In the genomic region with DNA sequence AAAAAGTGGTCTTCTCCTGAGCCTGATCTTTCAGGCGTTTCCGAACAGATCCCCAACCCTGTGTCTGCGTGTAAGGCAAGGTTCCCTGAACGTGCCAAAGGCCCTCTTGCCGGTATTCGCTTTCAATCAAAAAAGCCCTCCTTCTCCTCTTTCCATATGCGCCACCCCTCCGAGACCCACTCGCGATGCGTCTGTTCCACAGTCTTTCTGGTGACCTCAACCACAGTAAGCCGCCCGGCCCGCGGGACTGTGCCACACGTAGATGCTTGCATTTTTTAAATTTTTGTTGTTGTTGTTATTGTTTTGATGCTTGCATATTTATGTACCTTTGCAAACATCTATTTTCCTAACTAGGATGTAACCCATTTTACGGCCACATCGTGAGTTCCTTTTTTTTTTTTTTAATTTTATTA, we compare ENCODE assay signal across 1 cellular context.
TF ChIP-seq lines count a peak whose summit lies in the region.

No MANE protein-coding gene starts in this region.

TF ChIP-seq in HepG2, 621 proteins besides CTCF, POLR2A, EP300 and RAD21:
- TF ChIP-seq RARG (CRISPR knock-in tag; IDR thresholded peaks at IDR 0.05; ENCODE audit: low read depth) = peak; percentile 58; the same call in 1 of the 2 replicates
- 0 out of 2 replicates have a peak, but pooled peaks have one; percentile 39 for TF ChIP-seq CHD4 (IDR thresholded peaks at IDR 0.05; ENCODE audit: borderline replicate concordance, low read length)
- no peak for TF ChIP-seq TBX2 (CRISPR knock-in tag; IDR thresholded peaks at IDR 0.05; ENCODE audit: borderline replicate concordance)
- 0 out of 2 replicates have a peak, but pooled peaks have one; percentile 1 for TF ChIP-seq MTF2 (CRISPR knock-in tag; IDR thresholded peaks at IDR 0.05; ENCODE audit: borderline replicate concordance)
- no peak for TF ChIP-seq ZNF432 (CRISPR knock-in tag; IDR thresholded peaks at IDR 0.05; ENCODE audit: borderline replicate concordance)
- TF ChIP-seq ZNF674 (CRISPR knock-in tag; IDR thresholded peaks at IDR 0.05; ENCODE audit: low read depth) = 0 out of 2 replicates have a peak, but pooled peaks have one; percentile 8
- TF ChIP-seq NAIF1 (CRISPR knock-in tag; IDR thresholded peaks at IDR 0.05; ENCODE audit: borderline replicate concordance) = no peak; the same call in 1 of the 2 replicates
- TF ChIP-seq, protein P1, sequence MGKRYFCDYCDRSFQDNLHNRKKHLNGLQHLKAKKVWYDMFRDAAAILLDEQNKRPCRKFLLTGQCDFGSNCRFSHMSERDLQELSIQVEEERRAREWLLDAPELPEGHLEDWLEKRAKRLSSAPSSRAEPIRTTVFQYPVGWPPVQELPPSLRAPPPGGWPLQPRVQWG (CRISPR knock-in tag; IDR thresholded peaks at IDR 0.05; ENCODE audit: borderline replicate concordance, low read depth) = no peak
- peak; percentile 43 for TF ChIP-seq POLR2AphosphoS5 (IDR thresholded peaks at IDR 0.05; ENCODE audit: low read depth, low read length)
- TF ChIP-seq ATF1 (CRISPR knock-in tag; IDR thresholded peaks at IDR 0.05) = 0 out of 2 replicates have a peak, but pooled peaks have one; percentile 1
- TF ChIP-seq, protein P2, sequence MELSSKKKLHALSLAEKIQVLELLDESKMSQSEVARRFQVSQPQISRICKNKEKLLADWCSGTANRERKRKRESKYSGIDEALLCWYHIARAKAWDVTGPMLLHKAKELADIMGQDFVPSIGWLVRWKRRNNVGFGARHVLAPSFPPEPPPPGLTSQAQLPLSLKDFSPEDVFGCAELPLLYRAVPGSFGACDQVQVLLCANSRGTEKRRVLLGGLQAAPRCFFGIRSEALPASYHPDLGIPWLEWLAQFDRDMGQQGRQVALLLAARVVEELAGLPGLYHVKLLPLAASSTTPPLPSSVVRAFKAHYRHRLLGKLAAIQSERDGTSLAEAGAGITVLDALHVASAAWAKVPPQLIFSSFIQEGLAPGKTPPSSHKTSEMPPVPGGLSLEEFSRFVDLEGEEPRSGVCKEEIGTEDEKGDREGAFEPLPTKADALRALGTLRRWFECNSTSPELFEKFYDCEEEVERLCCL (CRISPR knock-in tag; IDR thresholded peaks at IDR 0.05; ENCODE audit: borderline replicate concordance) = 0 out of 2 replicates have a peak, but pooled peaks have one; percentile 3
- TF ChIP-seq KDM6A (CRISPR knock-in tag; IDR thresholded peaks at IDR 0.05; ENCODE audit: low read depth) = 0 out of 2 replicates have a peak, but pooled peaks have one; percentile 0
- peak; percentile 44; the same call in 1 of the 2 replicates for TF ChIP-seq FOXP1 (IDR thresholded peaks at IDR 0.05)
- no peak for TF ChIP-seq FOXP1 (CRISPR knock-in tag; IDR thresholded peaks at IDR 0.05)
- TF ChIP-seq FOXK2 (IDR thresholded peaks at IDR 0.05) = 0 out of 2 replicates have a peak, but pooled peaks have one; percentile 33
- TF ChIP-seq, protein P3, sequence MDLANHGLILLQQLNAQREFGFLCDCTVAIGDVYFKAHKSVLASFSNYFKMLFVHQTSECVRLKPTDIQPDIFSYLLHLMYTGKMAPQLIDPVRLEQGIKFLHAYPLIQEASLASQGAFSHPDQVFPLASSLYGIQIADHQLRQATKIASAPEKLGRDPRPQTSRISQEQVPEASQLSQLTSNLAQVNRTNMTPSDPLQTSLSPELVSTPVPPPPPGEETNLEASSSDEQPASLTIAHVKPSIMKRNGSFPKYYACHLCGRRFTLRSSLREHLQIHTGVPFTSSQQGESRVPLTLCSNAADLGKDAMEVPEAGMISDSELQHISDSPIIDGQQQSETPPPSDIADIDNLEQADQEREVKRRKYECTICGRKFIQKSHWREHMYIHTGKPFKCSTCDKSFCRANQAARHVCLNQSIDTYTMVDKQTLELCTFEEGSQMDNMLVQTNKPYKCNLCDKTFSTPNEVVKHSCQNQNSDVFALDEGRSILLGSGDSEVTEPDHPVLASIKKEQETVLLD (CRISPR knock-in tag; IDR thresholded peaks at IDR 0.05; ENCODE audit: low read depth) = peak; percentile 11; the same call in 1 of the 2 replicates
- TF ChIP-seq NRL (CRISPR knock-in tag; IDR thresholded peaks at IDR 0.05; ENCODE audit: borderline replicate concordance) = no peak
- TF ChIP-seq ZFP36L1 (CRISPR knock-in tag; IDR thresholded peaks at IDR 0.05) = 0 out of 2 replicates have a peak, but pooled peaks have one; percentile 11
- TF ChIP-seq, protein P4, sequence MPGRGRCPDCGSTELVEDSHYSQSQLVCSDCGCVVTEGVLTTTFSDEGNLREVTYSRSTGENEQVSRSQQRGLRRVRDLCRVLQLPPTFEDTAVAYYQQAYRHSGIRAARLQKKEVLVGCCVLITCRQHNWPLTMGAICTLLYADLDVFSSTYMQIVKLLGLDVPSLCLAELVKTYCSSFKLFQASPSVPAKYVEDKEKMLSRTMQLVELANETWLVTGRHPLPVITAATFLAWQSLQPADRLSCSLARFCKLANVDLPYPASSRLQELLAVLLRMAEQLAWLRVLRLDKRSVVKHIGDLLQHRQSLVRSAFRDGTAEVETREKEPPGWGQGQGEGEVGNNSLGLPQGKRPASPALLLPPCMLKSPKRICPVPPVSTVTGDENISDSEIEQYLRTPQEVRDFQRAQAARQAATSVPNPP (CRISPR knock-in tag; IDR thresholded peaks at IDR 0.05) = 0 out of 2 replicates have a peak, but pooled peaks have one; percentile 25
- TF ChIP-seq ZC3H4 (CRISPR knock-in tag; IDR thresholded peaks at IDR 0.05; ENCODE audit: borderline replicate concordance) = peak; percentile 70; the same call in 1 of the 2 replicates
- 0 out of 2 replicates have a peak, but pooled peaks have one; percentile 60 for TF ChIP-seq ZNF251 (CRISPR knock-in tag; IDR thresholded peaks at IDR 0.05)
- peak; percentile 64; the same call in 1 of the 2 replicates for TF ChIP-seq CBFB (CRISPR knock-in tag; IDR thresholded peaks at IDR 0.05)
- TF ChIP-seq, protein P5, sequence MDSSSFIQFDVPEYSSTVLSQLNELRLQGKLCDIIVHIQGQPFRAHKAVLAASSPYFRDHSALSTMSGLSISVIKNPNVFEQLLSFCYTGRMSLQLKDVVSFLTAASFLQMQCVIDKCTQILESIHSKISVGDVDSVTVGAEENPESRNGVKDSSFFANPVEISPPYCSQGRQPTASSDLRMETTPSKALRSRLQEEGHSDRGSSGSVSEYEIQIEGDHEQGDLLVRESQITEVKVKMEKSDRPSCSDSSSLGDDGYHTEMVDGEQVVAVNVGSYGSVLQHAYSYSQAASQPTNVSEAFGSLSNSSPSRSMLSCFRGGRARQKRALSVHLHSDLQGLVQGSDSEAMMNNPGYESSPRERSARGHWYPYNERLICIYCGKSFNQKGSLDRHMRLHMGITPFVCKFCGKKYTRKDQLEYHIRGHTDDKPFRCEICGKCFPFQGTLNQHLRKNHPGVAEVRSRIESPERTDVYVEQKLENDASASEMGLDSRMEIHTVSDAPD (CRISPR knock-in tag; IDR thresholded peaks at IDR 0.05) = 0 out of 2 replicates have a peak, but pooled peaks have one; percentile 3
- 0 out of 2 replicates have a peak, but pooled peaks have one; percentile 13 for TF ChIP-seq GFI1 (CRISPR knock-in tag; IDR thresholded peaks at IDR 0.05; ENCODE audit: borderline replicate concordance)
- TF ChIP-seq ZNF138 (CRISPR knock-in tag; IDR thresholded peaks at IDR 0.05; ENCODE audit: low read depth) = peak; percentile 1; the same call in 1 of the 2 replicates
